8 cellular contexts compared by ENCODE assay signal in genomic region chr5:108260105-108260857, GRCh38.
A peak's percentile ranks its signal among the peaks of the same experiment; 100 is the strongest.
DNase-seq lines count a peak whose midpoint lies in the region; ATAC-seq lines count a peak whose summit lies in the region.

No MANE protein-coding gene starts in this region.

- H3K27me3 Mint-ChIP-seq in naive B cell: no peaks in the 10 kb centered on the region

- H3K36me3 Mint-ChIP-seq in naive B cell: no peaks in the 10 kb centered on the region
- H3K36me3 Mint-ChIP-seq in stimulated activated effector memory CD8-positive, alpha-beta T cell treated with anti-CD3 and anti-CD28 coated beads, Interleukin-12 subunit alpha, Interleukin-12 subunit beta, amount 100 ng/mL, for 72 hours: no peaks in the 10 kb centered on the region

- peak overlapping the region in 7 of 8 donors; percentile 7 to 84 (median 68) for H3K4me3 Mint-ChIP-seq in naive B cell
- no peak overlapping the region for H3K4me3 Mint-ChIP-seq in stimulated activated effector memory CD8-positive, alpha-beta T cell treated with anti-CD3 and anti-CD28 coated beads, Interleukin-12 subunit alpha, Interleukin-12 subunit beta, amount 100 ng/mL, for 72 hours

- H3K9me3 Mint-ChIP-seq in naive B cell: no peaks in the 10 kb centered on the region
- no peaks in the 10 kb centered on the region for H3K9me3 Mint-ChIP-seq in stimulated activated effector memory CD8-positive, alpha-beta T cell treated with anti-CD3 and anti-CD28 coated beads, Interleukin-12 subunit alpha, Interleukin-12 subunit beta, amount 100 ng/mL, for 72 hours

- H3K27ac Mint-ChIP-seq in naive B cell: peak overlapping the region in 2 of 6 donors; percentile 10 to 89
- no peak overlapping the region for H3K27ac Mint-ChIP-seq in stimulated activated effector memory CD8-positive, alpha-beta T cell treated with anti-CD3 and anti-CD28 coated beads, Interleukin-12 subunit alpha, Interleukin-12 subunit beta, amount 100 ng/mL, for 72 hours

- peak; percentile 94 for ATAC-seq in GM19397 (IDR thresholded peaks at IDR 0.05; ENCODE audit: unreplicated experiment)
- ATAC-seq in HG03469 (IDR thresholded peaks at IDR 0.05; ENCODE audit: unreplicated experiment): peak; percentile 92
- peak; percentile 69 to 81 for ATAC-seq in naive B cell (ENCODE audit: low read depth in 2 of 2)
- peak; percentile 91 for ATAC-seq in stimulated activated effector memory CD8-positive, alpha-beta T cell treated with anti-CD3 and anti-CD28 coated beads, Interleukin-12 subunit alpha, Interleukin-12 subunit beta, amount 100 ng/mL, for 72 hours

- peaks cover 8 to 13% (median 10%) of the 10 kb centered on the region in 3 donors for H3K4me1 Mint-ChIP-seq in naive B cell
- H3K4me1 Mint-ChIP-seq in stimulated activated effector memory CD8-positive, alpha-beta T cell treated with anti-CD3 and anti-CD28 coated beads, Interleukin-12 subunit alpha, Interleukin-12 subunit beta, amount 100 ng/mL, for 72 hours: no peaks in the 10 kb centered on the region

- DNase-seq in CMK (ENCODE audit: low read depth) (peak; percentile 33), NOMO-1 treated with DMSO at 0.1 percent for 48 hours (lab: John Stamatoyannopoulos, UW; ENCODE audit: unreplicated experiment) (peak; percentile 60), epidermal melanocyte (ENCODE audit: insufficient read length, low spot score) (peak; percentile 54), naive B cell (peak; percentile 45)
- peak; percentile 29 for DNase-seq in activated CD8-positive, alpha-beta memory T cell treated with anti-CD3 and anti-CD28 coated beads, Interleukin-2, amount 50 U/mL, for 1 hour (ENCODE audit: extremely low read depth)
- peak; percentile 33 to 71 for DNase-seq in stimulated activated effector memory CD8-positive, alpha-beta T cell treated with anti-CD3 and anti-CD28 coated beads, Interleukin-12 subunit alpha, Interleukin-12 subunit beta, amount 100 ng/mL, for 72 hours (ENCODE audit: low spot score in 2 of 2)

Comparison
In these comparisons a context has a peak if more than half of its experiments do, and no peak if none do; other contexts are left out.
1. Peak in every context shown above with its lines: DNase-seq and ATAC-seq.